ENCODE assay signal across 19 cellular contexts in genomic region chr13:24232474-24232873, GRCh38.
DNase-seq lines count a peak whose midpoint lies in the region; ATAC-seq, FAIRE-seq and TF ChIP-seq lines count a peak whose summit lies in the region.
"Had no signal": no experiment of that assay in that cellular context is flagged by ENCODE, and none has a peak within 500 bp of the region (broad histone marks: within the 10 kb centered on the region; RNA-seq: fewer than 3 reads in every experiment).

No MANE protein-coding gene starts in this region.

- TF ChIP-seq POLR2A in HepG2 (IDR thresholded peaks at IDR 0.05; ENCODE audit: insufficient read depth in 1 of 2, low read depth in 2 of 2, low read length in 2 of 2) (no peak), right lobe of liver (IDR thresholded peaks at IDR 0.05) (no peak), thyroid gland (IDR thresholded peaks at IDR 0.05) (no peak)

- CTCF ChIA-PET in HepG2 (lab: Yijun Ruan, JAX; ENCODE audit: low intra/inter-chr PET ratio, low total read pairs), result no interaction called here

- H3K27ac Mint-ChIP-seq in HFFc6, result no peak overlapping the region
- H3K27ac Mint-ChIP-seq: T-cell had no signal

- H4K20me1 ChIP-seq in HepG2 (ENCODE audit: insufficient read depth, low read length), result peaks cover 5% of the 10 kb centered on the region; the same call in 1 of the 2 replicates

- H3K4me3 ChIP-seq in HepG2 (replicated peaks in 1 of 3; ENCODE audit: insufficient read depth in 1 of 3, low read depth in 2 of 3, low read length in 3 of 3) (no peak overlapping the region), right lobe of liver (no peak overlapping the region), thyroid gland (replicated peaks in 1 of 3) (no peak overlapping the region)
- H3K4me3 ChIP-seq: GM12878, K562, SJSA1 had no signal

- in situ Hi-C loops in HepG2 (cut with HindIII; ENCODE audit: extremely low pct_ligation_motif_present, low pct_unique_long_range_greater_than_20kb), result no loop called here

- H3K36me3 ChIP-seq in HepG2 (replicated peaks in 1 of 2; ENCODE audit: control insufficient read depth in 1 of 2, insufficient read depth in 2 of 2, low read length in 2 of 2), result peaks cover 0 to 2% of the 10 kb centered on the region in 2 experiments; a peak in 2 of 5 replicates
- H3K36me3 ChIP-seq in right lobe of liver, result no peaks in the 10 kb centered on the region
- no peaks in the 10 kb centered on the region for H3K36me3 ChIP-seq in thyroid gland
- H3K36me3 ChIP-seq: SJSA1 had no signal

- FAIRE-seq in HepG2 (lab: Jason Lieb, UNC), result no peak
- FAIRE-seq: GM12878, GM18507, K562 had no signal

- no peaks in the 10 kb centered on the region for H3K79me2 ChIP-seq in HepG2 (ENCODE audit: insufficient read depth, low read length)

- H3K4me1 Mint-ChIP-seq in HFFc6 (ENCODE audit: low read depth), result peaks cover 36% of the 10 kb centered on the region

- no peak overlapping the region for H3K4me2 ChIP-seq in HepG2 (ENCODE audit: low read depth, low read length)

- H2AFZ ChIP-seq in HepG2 (ENCODE audit: low read length), result no peak overlapping the region

- no peak for TF ChIP-seq CTCF in HepG2 (CRISPR knock-in tag; IDR thresholded peaks at IDR 0.05)
- TF ChIP-seq CTCF in right lobe of liver (IDR thresholded peaks at IDR 0.05), result no peak
- 0 out of 2 replicates have a peak, but pooled peaks have one; percentile 10 for TF ChIP-seq CTCF in HFFc6 (IDR thresholded peaks at IDR 0.05)
- TF ChIP-seq CTCF in foreskin keratinocyte (conservative IDR thresholded peaks at IDR 0.05), result peak; percentile 4
- TF ChIP-seq CTCF in thyroid gland (IDR thresholded peaks at IDR 0.05), result peak in 1 of 6 experiments; percentile 27

- no peak overlapping the region for H3K4me3 Mint-ChIP-seq in HFFc6
- H3K4me3 Mint-ChIP-seq: T-cell had no signal

- BruUV-seq in HepG2 (replicated peaks; lab: Mats Ljungman, UMichigan), result no TSS peak

- no peak overlapping the region for H3K9ac ChIP-seq in HepG2 (ENCODE audit: insufficient read depth, low read depth, low read length)

- intact Hi-C loops in HepG2 (cut with micrococcal nuclease; ENCODE audit: unreplicated experiment) (no loop called here), right lobe of liver (cut with DNase I) (no loop called here), thyroid gland (cut with DNase I) (no loop called here)

- peaks cover 4% of the 10 kb centered on the region; the same call in 1 of the 2 replicates for H3K27me3 Mint-ChIP-seq in HFFc6 (ENCODE audit: insufficient read depth)
- H3K27me3 Mint-ChIP-seq: T-cell had no signal

- 87% methylated on average over 3 of the region's 3 CpGs for whole genome bisulfite sequencing in HepG2 (ENCODE audit: low lambda C conversion rate)
- WGBS in right lobe of liver (ENCODE audit: insufficient coverage, low coverage, low lambda C conversion rate, missing lambda C conversion rate), result 97% methylated on average over 3 of the region's 3 CpGs
- 26 to 53% methylated on average over 3 of the region's 3 CpGs for WGBS in thyroid gland, 2 donors

- H3K27me3 ChIP-seq in HepG2 (ENCODE audit: control insufficient read depth in 1 of 2, insufficient read depth in 2 of 2, low read length in 2 of 2), result no peaks in the 10 kb centered on the region
- H3K27me3 ChIP-seq in right lobe of liver, result no peaks in the 10 kb centered on the region
- no peaks in the 10 kb centered on the region for H3K27me3 ChIP-seq in foreskin keratinocyte
- H3K27me3 ChIP-seq in thyroid gland, result no peaks in the 10 kb centered on the region
- H3K27me3 ChIP-seq: SJSA1 had no signal

- no peak for ATAC-seq in HepG2
- ATAC-seq in right lobe of liver, result no peak
- peak; percentile 19 for ATAC-seq in foreskin keratinocyte
- ATAC-seq: K562, T-cell had no signal

- H3K27ac ChIP-seq in HepG2 (ENCODE audit: extremely low read length, insufficient read depth, low read length) (no peak overlapping the region), right lobe of liver (no peak overlapping the region), foreskin keratinocyte (no peak overlapping the region), thyroid gland (peak overlapping the region; percentile 29 to 62 (median 43))
- H3K27ac ChIP-seq: C4-2B, SJSA1 had no signal

- POLR2A ChIA-PET in HepG2 (lab: Yijun Ruan, JAX), result no interaction called here

- DNase-seq in HepG2 (ENCODE audit: low spot score) (no peak), right lobe of liver (no peak), HFFc6 (no peak), foreskin keratinocyte (no peak), thyroid gland (peak; percentile 44 to 58), activated gamma-delta T cell (lab: John Stamatoyannopoulos, UW) (no peak), DMS153 treated with DMSO at 0.1 percent for 48 hours (lab: John Stamatoyannopoulos, UW; ENCODE audit: unreplicated experiment) (no peak), HK-2 (ENCODE audit: unreplicated experiment) (no peak)
- DNase-seq: DMS153, GOT3, NCI-H1436, NCI-H2029, NCI-H748 treated with DMSO at 0.1 percent for 48 hours, T-cell had no signal

- TF ChIP-seq EP300 in HepG2 (IDR thresholded peaks at IDR 0.05; ENCODE audit: low read depth in 2 of 2, low read length in 2 of 2) (no peak), HepG2 (CRISPR knock-in tag; IDR thresholded peaks at IDR 0.05; ENCODE audit: borderline replicate concordance) (no peak)

- no peaks in the 10 kb centered on the region for H3K9me3 Mint-ChIP-seq in HFFc6
- H3K9me3 Mint-ChIP-seq: T-cell had no signal

- no peaks in the 10 kb centered on the region for H3K36me3 Mint-ChIP-seq in HFFc6 (ENCODE audit: low read depth)
- H3K36me3 Mint-ChIP-seq: T-cell had no signal

- H3K9me3 ChIP-seq in HepG2 (ENCODE audit: low read length) (no peaks in the 10 kb centered on the region), right lobe of liver (no peaks in the 10 kb centered on the region), thyroid gland (no peaks in the 10 kb centered on the region)
- H3K9me3 ChIP-seq: SJSA1 had no signal

- TF ChIP-seq RAD21 in HepG2 (CRISPR knock-in tag; IDR thresholded peaks at IDR 0.05), result no peak

- H3K4me1 ChIP-seq in HepG2 (ENCODE audit: insufficient read depth, low read length) (peaks cover 11% of the 10 kb centered on the region), right lobe of liver (peaks cover 0 to 16% (median 0%) of the 10 kb centered on the region in 4 donors), foreskin keratinocyte (no peaks in the 10 kb centered on the region), thyroid gland (peaks cover 17 to 33% of the 10 kb centered on the region in 2 donors)

TF ChIP-seq in HepG2, 621 proteins besides CTCF, POLR2A, EP300 and RAD21:
- TF ChIP-seq ZNF121 (CRISPR knock-in tag; IDR thresholded peaks at IDR 0.05), result peak; percentile 68
- TF ChIP-seq ATF6 (CRISPR knock-in tag; conservative IDR thresholded peaks at IDR 0.05), result no peak
- no peak for TF ChIP-seq NCOR1 (IDR thresholded peaks at IDR 0.05; ENCODE audit: borderline replicate concordance, low read length)
- TF ChIP-seq THAP7 (CRISPR knock-in tag; IDR thresholded peaks at IDR 0.05), result no peak
- TF ChIP-seq, protein P1, sequence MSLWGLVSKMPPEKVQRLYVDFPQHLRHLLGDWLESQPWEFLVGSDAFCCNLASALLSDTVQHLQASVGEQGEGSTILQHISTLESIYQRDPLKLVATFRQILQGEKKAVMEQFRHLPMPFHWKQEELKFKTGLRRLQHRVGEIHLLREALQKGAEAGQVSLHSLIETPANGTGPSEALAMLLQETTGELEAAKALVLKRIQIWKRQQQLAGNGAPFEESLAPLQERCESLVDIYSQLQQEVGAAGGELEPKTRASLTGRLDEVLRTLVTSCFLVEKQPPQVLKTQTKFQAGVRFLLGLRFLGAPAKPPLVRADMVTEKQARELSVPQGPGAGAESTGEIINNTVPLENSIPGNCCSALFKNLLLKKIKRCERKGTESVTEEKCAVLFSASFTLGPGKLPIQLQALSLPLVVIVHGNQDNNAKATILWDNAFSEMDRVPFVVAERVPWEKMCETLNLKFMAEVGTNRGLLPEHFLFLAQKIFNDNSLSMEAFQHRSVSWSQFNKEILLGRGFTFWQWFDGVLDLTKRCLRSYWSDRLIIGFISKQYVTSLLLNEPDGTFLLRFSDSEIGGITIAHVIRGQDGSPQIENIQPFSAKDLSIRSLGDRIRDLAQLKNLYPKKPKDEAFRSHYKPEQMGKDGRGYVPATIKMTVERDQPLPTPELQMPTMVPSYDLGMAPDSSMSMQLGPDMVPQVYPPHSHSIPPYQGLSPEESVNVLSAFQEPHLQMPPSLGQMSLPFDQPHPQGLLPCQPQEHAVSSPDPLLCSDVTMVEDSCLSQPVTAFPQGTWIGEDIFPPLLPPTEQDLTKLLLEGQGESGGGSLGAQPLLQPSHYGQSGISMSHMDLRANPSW (CRISPR knock-in tag; IDR thresholded peaks at IDR 0.05; ENCODE audit: borderline replicate concordance), result no peak
- no peak for TF ChIP-seq ZNF746 (CRISPR knock-in tag; IDR thresholded peaks at IDR 0.05)

Comparison
In these comparisons a context has a peak if more than half of its experiments do, and no peak if none do; other contexts are left out.
1. DNase-seq: peak in thyroid gland (2 of 2); none in HepG2 (single experiment), right lobe of liver (0 of 3), HFFc6 (single experiment), foreskin keratinocyte (0 of 2), activated gamma-delta T cell (single experiment), DMS153 treated with DMSO at 0.1 percent for 48 hours (single experiment) and HK-2 (single experiment).
2. H3K27ac ChIP-seq: peak in thyroid gland (3 of 3); none in HepG2 (single experiment), right lobe of liver (0 of 3) and foreskin keratinocyte (single experiment).
3. CTCF ChIP-seq: peak in HFFc6 (single experiment) and foreskin keratinocyte (single experiment); none in HepG2 (single experiment) and right lobe of liver (0 of 4).